ENCODE assay signal across 1 cellular context in genomic region chr3:5013021-5013906, GRCh38.
TF ChIP-seq lines count a peak whose summit lies in the region.

No MANE protein-coding gene starts in this region.

TF ChIP-seq in K562, 482 proteins besides CTCF, POLR2A, EP300 and RAD21 (continued from another document and continues in another):
- TF ChIP-seq, protein P1, sequence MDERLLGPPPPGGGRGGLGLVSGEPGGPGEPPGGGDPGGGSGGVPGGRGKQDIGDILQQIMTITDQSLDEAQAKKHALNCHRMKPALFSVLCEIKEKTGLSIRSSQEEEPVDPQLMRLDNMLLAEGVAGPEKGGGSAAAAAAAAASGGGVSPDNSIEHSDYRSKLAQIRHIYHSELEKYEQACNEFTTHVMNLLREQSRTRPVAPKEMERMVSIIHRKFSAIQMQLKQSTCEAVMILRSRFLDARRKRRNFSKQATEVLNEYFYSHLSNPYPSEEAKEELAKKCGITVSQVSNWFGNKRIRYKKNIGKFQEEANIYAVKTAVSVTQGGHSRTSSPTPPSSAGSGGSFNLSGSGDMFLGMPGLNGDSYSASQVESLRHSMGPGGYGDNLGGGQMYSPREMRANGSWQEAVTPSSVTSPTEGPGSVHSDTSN (CRISPR knock-in tag; IDR thresholded peaks at IDR 0.05; ENCODE audit: low read depth) = no peak
- TF ChIP-seq, protein P1 (tag; conservative IDR thresholded peaks at IDR 0.05; ENCODE audit: low read depth) = no peak
- TF ChIP-seq STAG1 (CRISPR knock-in tag; IDR thresholded peaks at IDR 0.05; ENCODE audit: borderline replicate concordance) (no peak), SMAD1 (IDR thresholded peaks at IDR 0.05; ENCODE audit: low read depth, low read length, partially characterized antibody) (no peak), CTBP1 (IDR thresholded peaks at IDR 0.05; ENCODE audit: borderline replicate concordance) (peak; percentile 91), HMGN3 (IDR thresholded peaks at IDR 0.05; ENCODE audit: borderline replicate concordance, extremely low read depth, insufficient read length, low read depth, low read length) (no peak), MAFK (IDR thresholded peaks at IDR 0.05; ENCODE audit: low read length) (no peak), EGR1 (conservative IDR thresholded peaks at IDR 0.05) (no peak), KDM2B (CRISPR knock-in tag; IDR thresholded peaks at IDR 0.05) (no peak), ZNF217 (CRISPR knock-in tag; IDR thresholded peaks at IDR 0.05) (no peak), ELF1 (tag; IDR thresholded peaks at IDR 0.05) (no peak), ZSCAN29 (IDR thresholded peaks at IDR 0.05) (no peak), GTF2F1 (IDR thresholded peaks at IDR 0.05; ENCODE audit: low read depth, low read length) (no peak), RB1 (IDR thresholded peaks at IDR 0.05; ENCODE audit: low read depth) (no peak), SOX6 (IDR thresholded peaks at IDR 0.05) (peak; percentile 68), TSHZ1 (CRISPR knock-in tag; IDR thresholded peaks at IDR 0.05) (no peak), SMC3 (conservative IDR thresholded peaks at IDR 0.05; ENCODE audit: insufficient read depth, low read depth, low read length) (no peak), TFE3 (CRISPR knock-in tag; IDR thresholded peaks at IDR 0.05) (no peak), SMAD3 (CRISPR knock-in tag; conservative IDR thresholded peaks at IDR 0.05) (no peak), PTBP1 (IDR thresholded peaks at IDR 0.05; ENCODE audit: low read depth, low read length) (no peak), PHTF2 (CRISPR knock-in tag; IDR thresholded peaks at IDR 0.05) (no peak), SMARCA5 (IDR thresholded peaks at IDR 0.05) (no peak), KAT2B (IDR thresholded peaks at IDR 0.05; ENCODE audit: low read depth, low read length) (no peak), FOXK2 (conservative IDR thresholded peaks at IDR 0.05 in 1 of 2, IDR thresholded peaks at IDR 0.05 in 1 of 2; ENCODE audit: low read depth in 2 of 2) (no peak; a peak in 1 of 4 replicates), POLR2H (tag; IDR thresholded peaks at IDR 0.05; ENCODE audit: low read depth) (no peak), KHSRP (IDR thresholded peaks at IDR 0.05) (no peak), ERF (CRISPR knock-in tag; IDR thresholded peaks at IDR 0.05) (no peak), GMEB1 (CRISPR knock-in tag; IDR thresholded peaks at IDR 0.05) (0 out of 2 replicates have a peak, but pooled peaks have one; percentile 13), HIVEP1 (CRISPR knock-in tag; IDR thresholded peaks at IDR 0.05) (no peak), HEY1 (CRISPR knock-in tag; IDR thresholded peaks at IDR 0.05; ENCODE audit: borderline replicate concordance) (no peak), CHD2 (IDR thresholded peaks at IDR 0.05; ENCODE audit: low read depth, low read length) (no peak), POU5F1 (IDR thresholded peaks at IDR 0.05; ENCODE audit: borderline replicate concordance, low read depth, low read length, partially characterized antibody) (no peak), MCM2 (IDR thresholded peaks at IDR 0.05; ENCODE audit: low read depth) (no peak), CXXC5 (CRISPR knock-in tag; IDR thresholded peaks at IDR 0.05) (peak; percentile 23; the same call in 1 of the 2 replicates), ZNF124 (CRISPR knock-in tag; IDR thresholded peaks at IDR 0.05) (no peak), NR0B1 (IDR thresholded peaks at IDR 0.05; ENCODE audit: partially characterized antibody) (no peak), ZNF140 (CRISPR knock-in tag; IDR thresholded peaks at IDR 0.05) (no peak), ZKSCAN1 (IDR thresholded peaks at IDR 0.05; ENCODE audit: low read depth, low read length) (peak; percentile 66; the same call in 1 of the 2 replicates), HNRNPH1 (optimal IDR thresholded peaks at IDR 0.05; ENCODE audit: low read depth, low read length) (no peak)
- TF ChIP-seq, protein P2, sequence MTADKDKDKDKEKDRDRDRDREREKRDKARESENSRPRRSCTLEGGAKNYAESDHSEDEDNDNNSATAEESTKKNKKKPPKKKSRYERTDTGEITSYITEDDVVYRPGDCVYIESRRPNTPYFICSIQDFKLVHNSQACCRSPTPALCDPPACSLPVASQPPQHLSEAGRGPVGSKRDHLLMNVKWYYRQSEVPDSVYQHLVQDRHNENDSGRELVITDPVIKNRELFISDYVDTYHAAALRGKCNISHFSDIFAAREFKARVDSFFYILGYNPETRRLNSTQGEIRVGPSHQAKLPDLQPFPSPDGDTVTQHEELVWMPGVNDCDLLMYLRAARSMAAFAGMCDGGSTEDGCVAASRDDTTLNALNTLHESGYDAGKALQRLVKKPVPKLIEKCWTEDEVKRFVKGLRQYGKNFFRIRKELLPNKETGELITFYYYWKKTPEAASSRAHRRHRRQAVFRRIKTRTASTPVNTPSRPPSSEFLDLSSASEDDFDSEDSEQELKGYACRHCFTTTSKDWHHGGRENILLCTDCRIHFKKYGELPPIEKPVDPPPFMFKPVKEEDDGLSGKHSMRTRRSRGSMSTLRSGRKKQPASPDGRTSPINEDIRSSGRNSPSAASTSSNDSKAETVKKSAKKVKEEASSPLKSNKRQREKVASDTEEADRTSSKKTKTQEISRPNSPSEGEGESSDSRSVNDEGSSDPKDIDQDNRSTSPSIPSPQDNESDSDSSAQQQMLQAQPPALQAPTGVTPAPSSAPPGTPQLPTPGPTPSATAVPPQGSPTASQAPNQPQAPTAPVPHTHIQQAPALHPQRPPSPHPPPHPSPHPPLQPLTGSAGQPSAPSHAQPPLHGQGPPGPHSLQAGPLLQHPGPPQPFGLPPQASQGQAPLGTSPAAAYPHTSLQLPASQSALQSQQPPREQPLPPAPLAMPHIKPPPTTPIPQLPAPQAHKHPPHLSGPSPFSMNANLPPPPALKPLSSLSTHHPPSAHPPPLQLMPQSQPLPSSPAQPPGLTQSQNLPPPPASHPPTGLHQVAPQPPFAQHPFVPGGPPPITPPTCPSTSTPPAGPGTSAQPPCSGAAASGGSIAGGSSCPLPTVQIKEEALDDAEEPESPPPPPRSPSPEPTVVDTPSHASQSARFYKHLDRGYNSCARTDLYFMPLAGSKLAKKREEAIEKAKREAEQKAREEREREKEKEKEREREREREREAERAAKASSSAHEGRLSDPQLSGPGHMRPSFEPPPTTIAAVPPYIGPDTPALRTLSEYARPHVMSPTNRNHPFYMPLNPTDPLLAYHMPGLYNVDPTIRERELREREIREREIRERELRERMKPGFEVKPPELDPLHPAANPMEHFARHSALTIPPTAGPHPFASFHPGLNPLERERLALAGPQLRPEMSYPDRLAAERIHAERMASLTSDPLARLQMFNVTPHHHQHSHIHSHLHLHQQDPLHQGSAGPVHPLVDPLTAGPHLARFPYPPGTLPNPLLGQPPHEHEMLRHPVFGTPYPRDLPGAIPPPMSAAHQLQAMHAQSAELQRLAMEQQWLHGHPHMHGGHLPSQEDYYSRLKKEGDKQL (CRISPR knock-in tag; IDR thresholded peaks at IDR 0.05; ENCODE audit: borderline replicate concordance) = no peak
- TF ChIP-seq, protein P3, sequence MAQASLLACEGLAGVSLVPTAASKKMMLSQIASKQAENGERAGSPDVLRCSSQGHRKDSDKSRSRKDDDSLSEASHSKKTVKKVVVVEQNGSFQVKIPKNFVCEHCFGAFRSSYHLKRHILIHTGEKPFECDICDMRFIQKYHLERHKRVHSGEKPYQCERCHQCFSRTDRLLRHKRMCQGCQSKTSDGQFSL (CRISPR knock-in tag; IDR thresholded peaks at IDR 0.05) = no peak
- TF ChIP-seq, protein P3 (tag; IDR thresholded peaks at IDR 0.05) = no peak
- TF ChIP-seq, protein P4, sequence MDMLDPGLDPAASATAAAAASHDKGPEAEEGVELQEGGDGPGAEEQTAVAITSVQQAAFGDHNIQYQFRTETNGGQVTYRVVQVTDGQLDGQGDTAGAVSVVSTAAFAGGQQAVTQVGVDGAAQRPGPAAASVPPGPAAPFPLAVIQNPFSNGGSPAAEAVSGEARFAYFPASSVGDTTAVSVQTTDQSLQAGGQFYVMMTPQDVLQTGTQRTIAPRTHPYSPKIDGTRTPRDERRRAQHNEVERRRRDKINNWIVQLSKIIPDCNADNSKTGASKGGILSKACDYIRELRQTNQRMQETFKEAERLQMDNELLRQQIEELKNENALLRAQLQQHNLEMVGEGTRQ (CRISPR knock-in tag; IDR thresholded peaks at IDR 0.05) = no peak
- TF ChIP-seq, protein P5, sequence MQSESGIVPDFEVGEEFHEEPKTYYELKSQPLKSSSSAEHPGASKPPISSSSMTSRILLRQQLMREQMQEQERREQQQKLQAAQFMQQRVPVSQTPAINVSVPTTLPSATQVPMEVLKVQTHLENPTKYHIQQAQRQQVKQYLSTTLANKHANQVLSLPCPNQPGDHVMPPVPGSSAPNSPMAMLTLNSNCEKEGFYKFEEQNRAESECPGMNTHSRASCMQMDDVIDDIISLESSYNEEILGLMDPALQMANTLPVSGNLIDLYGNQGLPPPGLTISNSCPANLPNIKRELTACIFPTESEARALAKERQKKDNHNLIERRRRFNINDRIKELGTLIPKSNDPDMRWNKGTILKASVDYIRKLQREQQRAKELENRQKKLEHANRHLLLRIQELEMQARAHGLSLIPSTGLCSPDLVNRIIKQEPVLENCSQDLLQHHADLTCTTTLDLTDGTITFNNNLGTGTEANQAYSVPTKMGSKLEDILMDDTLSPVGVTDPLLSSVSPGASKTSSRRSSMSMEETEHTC (IDR thresholded peaks at IDR 0.05) = no peak
- TF ChIP-seq, protein P6, sequence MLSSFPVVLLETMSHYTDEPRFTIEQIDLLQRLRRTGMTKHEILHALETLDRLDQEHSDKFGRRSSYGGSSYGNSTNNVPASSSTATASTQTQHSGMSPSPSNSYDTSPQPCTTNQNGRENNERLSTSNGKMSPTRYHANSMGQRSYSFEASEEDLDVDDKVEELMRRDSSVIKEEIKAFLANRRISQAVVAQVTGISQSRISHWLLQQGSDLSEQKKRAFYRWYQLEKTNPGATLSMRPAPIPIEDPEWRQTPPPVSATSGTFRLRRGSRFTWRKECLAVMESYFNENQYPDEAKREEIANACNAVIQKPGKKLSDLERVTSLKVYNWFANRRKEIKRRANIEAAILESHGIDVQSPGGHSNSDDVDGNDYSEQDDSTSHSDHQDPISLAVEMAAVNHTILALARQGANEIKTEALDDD (IDR thresholded peaks at IDR 0.05) = no peak; the same call in 1 of the 2 replicates
